ENCODE assay signal across 1 cellular context in genomic region chr4:62487016-62487415, GRCh38.
TF ChIP-seq lines count a peak whose summit lies in the region.

No MANE protein-coding gene starts in this region.

TF ChIP-seq in GM12878, 131 proteins besides CTCF, POLR2A, EP300 and RAD21:
- no peak for TF ChIP-seq NRF1 (conservative IDR thresholded peaks at IDR 0.05; ENCODE audit: low read depth, low read length)
- TF ChIP-seq POLR2AphosphoS5 (IDR thresholded peaks at IDR 0.05; ENCODE audit: low read length): no peak
- peak; percentile 11; the same call in 1 of the 2 replicates for TF ChIP-seq SPI1 (IDR thresholded peaks at IDR 0.05; ENCODE audit: borderline replicate concordance, insufficient read depth, low read depth, low read length)
- TF ChIP-seq ZBTB11 (CRISPR knock-in tag; IDR thresholded peaks at IDR 0.05): no peak
- TF ChIP-seq KLF5 (IDR thresholded peaks at IDR 0.05; ENCODE audit: partially characterized antibody): no peak
- no peak for TF ChIP-seq NBN (IDR thresholded peaks at IDR 0.05)
- TF ChIP-seq JUNB (IDR thresholded peaks at IDR 0.05): no peak
